Comparison of ENCODE assay signal across 9 cellular contexts in the genomic region with DNA sequence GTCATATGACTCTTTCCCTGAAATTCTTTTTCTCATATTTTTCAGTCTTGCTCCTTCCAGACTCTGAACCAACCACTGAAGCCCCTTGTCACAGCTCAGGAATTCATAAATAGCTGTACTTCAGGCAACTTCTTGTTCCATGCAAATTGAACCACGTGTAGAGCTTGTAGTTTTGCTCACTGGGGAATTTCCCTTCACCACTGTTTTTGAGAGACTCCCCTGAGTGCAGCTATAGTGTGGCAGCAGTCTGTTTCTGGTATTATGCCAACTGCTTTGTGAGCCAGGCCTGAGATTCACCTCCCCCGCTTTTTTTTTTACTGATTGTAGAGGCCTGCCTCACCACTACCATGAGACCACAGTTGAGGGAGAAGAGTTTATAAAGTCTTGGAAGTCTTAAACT.
A peak's percentile ranks its signal among the peaks of the same experiment; 100 is the strongest.
DNase-seq lines count a peak whose midpoint lies in the region; ATAC-seq and TF ChIP-seq lines count a peak whose summit lies in the region.
"Had no signal": no experiment of that assay in that cellular context is flagged by ENCODE, and none has a peak within 500 bp of the region (broad histone marks: within the 10 kb centered on the region; RNA-seq: fewer than 3 reads in every experiment).

No MANE protein-coding gene starts in this region.

- no peaks in the 10 kb centered on the region for H3K4me1 Mint-ChIP-seq in activated T-cell treated with anti-CD3 and anti-CD28 coated beads, Interleukin-2, amount 50 U/mL, for 24 hours (ENCODE audit: low read depth)
- no peaks in the 10 kb centered on the region for H3K4me1 Mint-ChIP-seq in activated CD8-positive, alpha-beta T cell treated with anti-CD3 and anti-CD28 coated beads for 36 hours (ENCODE audit: low read depth)

- H3K9me3 Mint-ChIP-seq in activated T-cell treated with anti-CD3 and anti-CD28 coated beads, Interleukin-2, amount 50 U/mL, for 24 hours, result peaks cover 9% of the 10 kb centered on the region
- H3K9me3 Mint-ChIP-seq in activated CD8-positive, alpha-beta T cell treated with anti-CD3 and anti-CD28 coated beads for 36 hours, result peaks cover 1% of the 10 kb centered on the region

- peaks cover 32% of the 10 kb centered on the region for H3K4me1 ChIP-seq in ACC112 (ENCODE audit: control insufficient read depth, insufficient read depth, low read length, unreplicated experiment)

- no peak overlapping the region for H2AFZ ChIP-seq in ACC112 (ENCODE audit: low read length, unreplicated experiment)

- no peaks in the 10 kb centered on the region for H3K79me2 ChIP-seq in ACC112 (ENCODE audit: control insufficient read depth, insufficient read depth, low read length, unreplicated experiment)

- H3K27me3 Mint-ChIP-seq in activated T-cell treated with anti-CD3 and anti-CD28 coated beads, Interleukin-2, amount 50 U/mL, for 24 hours, result no peaks in the 10 kb centered on the region
- H3K27me3 Mint-ChIP-seq in activated CD8-positive, alpha-beta T cell treated with anti-CD3 and anti-CD28 coated beads for 36 hours, result no peaks in the 10 kb centered on the region

- H3K4me3 Mint-ChIP-seq in activated T-cell treated with anti-CD3 and anti-CD28 coated beads, Interleukin-2, amount 50 U/mL, for 24 hours, result no peak overlapping the region
- H3K4me3 Mint-ChIP-seq in activated CD8-positive, alpha-beta T cell treated with anti-CD3 and anti-CD28 coated beads for 36 hours, result no peak overlapping the region

- no peak overlapping the region for H3K27ac Mint-ChIP-seq in activated T-cell treated with anti-CD3 and anti-CD28 coated beads, Interleukin-2, amount 50 U/mL, for 24 hours
- H3K27ac Mint-ChIP-seq in activated CD8-positive, alpha-beta T cell treated with anti-CD3 and anti-CD28 coated beads for 36 hours, result no peak overlapping the region

- intact Hi-C loops in activated CD8-positive, alpha-beta T cell treated with anti-CD3 and anti-CD28 coated beads for 36 hours (cut with micrococcal nuclease), result no loop called here

- H3K36me3 Mint-ChIP-seq in activated T-cell treated with anti-CD3 and anti-CD28 coated beads, Interleukin-2, amount 50 U/mL, for 24 hours (ENCODE audit: low read depth), result no peaks in the 10 kb centered on the region
- no peaks in the 10 kb centered on the region for H3K36me3 Mint-ChIP-seq in activated CD8-positive, alpha-beta T cell treated with anti-CD3 and anti-CD28 coated beads for 36 hours (ENCODE audit: low read depth)

- POLR2A ChIA-PET in activated CD8-positive, alpha-beta T cell treated with anti-CD3 and anti-CD28 coated beads for 36 hours (lab: Charles Lee), result no interaction called here

- no peaks in the 10 kb centered on the region for H3K27me3 ChIP-seq in ACC112 (ENCODE audit: insufficient read depth, low read length)
- H3K27me3 ChIP-seq in H7 (ENCODE audit: control insufficient read depth, insufficient read depth, low read length), result no peaks in the 10 kb centered on the region

- peak overlapping the region; percentile 14; the same call in 1 of the 2 replicates for H3K27ac ChIP-seq in ACC112 (ENCODE audit: low read depth, low read length)

- peak; percentile 7 for DNase-seq in RPMI7951 (ENCODE audit: low read depth)
- no peak for DNase-seq in activated T-cell treated with anti-CD3 and anti-CD28 coated beads, Interleukin-2, amount 50 U/mL, for 24 hours
- no peak for DNase-seq in activated CD8-positive, alpha-beta T cell treated with anti-CD3 and anti-CD28 coated beads for 36 hours
- DNase-seq in H7, result no peak
- DNase-seq in stimulated activated CD4-positive, alpha-beta T cell treated with anti-CD3 and anti-CD28 coated beads, Interleukin-4, amount 100 ng/mL, for 24 hours, result no peak
- DNase-seq: amygdala had no signal

- ATAC-seq in GM19035 (IDR thresholded peaks at IDR 0.05; ENCODE audit: unreplicated experiment), result peak; percentile 97
- ATAC-seq in HG02981 (IDR thresholded peaks at IDR 0.05; ENCODE audit: unreplicated experiment), result peak; percentile 95
- ATAC-seq in activated CD8-positive, alpha-beta T cell treated with anti-CD3 and anti-CD28 coated beads for 36 hours, result no peak

- CTCF ChIA-PET in activated CD8-positive, alpha-beta T cell treated with anti-CD3 and anti-CD28 coated beads for 36 hours (lab: Charles Lee), result no interaction called here

- TF ChIP-seq CTCF in activated CD8-positive, alpha-beta T cell treated with anti-CD3 and anti-CD28 coated beads for 36 hours (IDR thresholded peaks at IDR 0.05), result no peak

- no peaks in the 10 kb centered on the region for H3K36me3 ChIP-seq in ACC112 (ENCODE audit: insufficient read depth, low read length)
- H3K36me3 ChIP-seq in H7 (replicated peaks; ENCODE audit: control insufficient read depth, insufficient read depth, low read length), result no peaks in the 10 kb centered on the region

- no peak overlapping the region for H3K4me3 ChIP-seq in ACC112 (ENCODE audit: low read depth, low read length)
- no peak overlapping the region for H3K4me3 ChIP-seq in H7 (ENCODE audit: insufficient read depth, low read depth, low read length)
